Comparison of ENCODE assay signal across 14 cellular contexts in genomic region chr3:195911041-195911945, GRCh38. TPM values are rescaled to one million over a fixed set of nuclear protein-coding genes. Genes with fewer than 3 reads are reported as not detected.
DNase-seq lines count a peak whose midpoint lies in the region; ATAC-seq and TF ChIP-seq lines count a peak whose summit lies in the region.
"Had no signal": no experiment of that assay in that cellular context is flagged by ENCODE, and none has a peak within 500 bp of the region (broad histone marks: within the 10 kb centered on the region; RNA-seq: fewer than 3 reads in every experiment).

No MANE protein-coding gene starts in this region.

- 72% methylated on average over 5 of the region's 14 CpGs for WGBS in right lobe of liver (ENCODE audit: insufficient coverage, low coverage, low lambda C conversion rate, missing lambda C conversion rate)

- H3K9me3 ChIP-seq in right lobe of liver: no peaks in the 10 kb centered on the region
- H3K9me3 ChIP-seq: heart right ventricle had no signal

- ATAC-seq in left cardiac atrium (no peak), right lobe of liver (peak in 2 of 4 donors; percentile 2 to 5), HG02642 (IDR thresholded peaks at IDR 0.05; ENCODE audit: poor library complexity, unreplicated experiment) (no peak), Right ventricle myocardium superior (ENCODE audit: poor library complexity) (no peak), left lobe of liver (no peak)
- ATAC-seq: heart right ventricle; naive thymus-derived CD4-positive, alpha-beta T cell; SK-N-SH treated with all-trans-retinoic acid at 6 μM for 48 hours had no signal

- H3K36me3 ChIP-seq in right lobe of liver: no peaks in the 10 kb centered on the region
- H3K36me3 ChIP-seq: heart right ventricle had no signal

- H3K4me3 ChIP-seq in right lobe of liver: no peak overlapping the region

- in situ Hi-C loops in T47D (cut with HindIII; ENCODE audit: low pct_unique_long_range_greater_than_20kb, low sequenced_read_pairs): no loop called here

- H3K4me1 ChIP-seq in right lobe of liver: peaks cover 0 to 41% (median 22%) of the 10 kb centered on the region in 4 donors

- no peak for TF ChIP-seq CTCF in right lobe of liver (IDR thresholded peaks at IDR 0.05)

- TF ChIP-seq POLR2A in right lobe of liver (IDR thresholded peaks at IDR 0.05): no peak

- H3K27me3 ChIP-seq in right lobe of liver: no peaks in the 10 kb centered on the region

- peak overlapping the region in 2 of 3 donors; percentile 19 to 29 for H3K27ac ChIP-seq in right lobe of liver
- H3K27ac ChIP-seq: heart right ventricle had no signal

- intact Hi-C loops in cardiac septum (cut with DNase I): no loop called here
- intact Hi-C loops in left cardiac atrium (cut with DNase I): loop anchor here in 1 of 2 donors (5.0 kb wide), 1 partner anchor 49 kb away; no protein-coding TSS in a partner anchor
- intact Hi-C loops in right lobe of liver (cut with DNase I): no loop called here
- intact Hi-C loops in Right ventricle myocardium superior (cut with DNase I): loop anchor here (5.0 kb wide), 1 partner anchor 49 kb away; no protein-coding TSS in a partner anchor

- DNase-seq in cardiac septum (ENCODE audit: low spot score) (peak; percentile 24), left cardiac atrium (no peak), T47D (ENCODE audit: low read depth in 1 of 2, low spot score in 1 of 2) (peak; percentile 87 to 94), right lobe of liver (peak in 1 of 3 donors; percentile 37), Right ventricle myocardium superior (no peak), left lobe of liver (ENCODE audit: low spot score) (no peak)
- no peak for DNase-seq in activated CD4-positive, CD25-positive, alpha-beta regulatory T cell treated with anti-CD3 and anti-CD28 coated beads, Interleukin-2, amount 50 U/mL, for 72 hours
- DNase-seq: activated naive CD4-positive, alpha-beta T cell treated with anti-CD3 and anti-CD28 coated beads, Interleukin-2, amount 10 ng/mL, durations not matched to agents 7 days and 5 days; heart right ventricle; naive thymus-derived CD4-positive, alpha-beta T cell; NCI-H1105; stimulated activated naive CD4-positive, alpha-beta T cell treated with Interleukin-2 at 50 U/mL for 16 hours had no signal

RNA-seq across cellular contexts. Expression of gene TNK2, which starts 2.9 kb away (rescaled TPM):
- 48.3 TPM for total RNA-seq in cardiac septum
- 10 to 100 TPM; 47.6 to 50.4 TPM for total RNA-seq in left cardiac atrium
- 10 to 100 TPM; 12.6 to 52.5 (median 25.3) TPM for total RNA-seq in right lobe of liver
- total RNA-seq in Right ventricle myocardium superior: 26.7 TPM
- total RNA-seq in left lobe of liver: 55.2 TPM

Comparison
In these comparisons a context has a peak if more than half of its experiments do, and no peak if none do; other contexts are left out.
1. DNase-seq: peak in cardiac septum (single experiment) and T47D (2 of 2); none in left cardiac atrium (single experiment), activated CD4-positive, CD25-positive, alpha-beta regulatory T cell treated with anti-CD3 and anti-CD28 coated beads, Interleukin-2, amount 50 U/mL, for 72 hours (single experiment), Right ventricle myocardium superior (single experiment) and left lobe of liver (single experiment).